Comparison of ENCODE assay signal across 3 cellular contexts in genomic region chr22:29219409-29219782, GRCh38. TPM values are rescaled to one million over a fixed set of nuclear protein-coding genes. Genes with fewer than 3 reads are reported as not detected.
"Had no signal": no experiment of that assay in that cellular context is flagged by ENCODE, and none has a peak within 500 bp of the region (broad histone marks: within the 10 kb centered on the region; RNA-seq: fewer than 3 reads in every experiment).

No MANE protein-coding gene starts in this region.

RNA-seq across cellular contexts. Expression of gene EMID1, which starts 13.7 kb away (rescaled TPM):
- polyA plus RNA-seq: keratinocyte; mammary epithelial cell; naive thymus-derived CD4-positive, alpha-beta T cell had no signal
